ENCODE assay signal across 8 cellular contexts in the genomic region with DNA sequence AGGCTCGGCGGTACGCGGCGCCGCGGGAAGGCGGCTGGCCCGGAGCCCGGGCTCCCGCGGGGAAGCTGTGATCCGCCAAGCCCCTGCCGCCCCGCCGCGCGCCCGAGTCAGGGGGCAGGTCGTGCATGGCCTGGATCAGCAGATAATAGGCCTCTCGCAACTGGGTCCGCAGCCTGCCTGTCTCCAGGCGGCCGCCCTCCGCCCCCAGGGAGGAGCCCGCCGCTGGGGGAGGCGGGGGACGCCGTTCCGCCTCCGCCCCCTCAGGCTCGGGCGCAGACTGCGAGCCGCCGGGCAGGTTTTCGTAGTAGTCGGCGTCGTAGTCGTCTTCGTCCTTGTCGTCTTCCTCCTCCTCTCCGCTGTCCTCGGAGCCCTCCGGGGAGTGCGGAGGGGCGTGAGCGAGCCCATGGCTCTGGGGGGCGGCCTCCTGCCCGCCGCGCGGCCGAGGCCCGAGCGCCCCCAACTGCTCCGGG. TPM values are rescaled to one million over a fixed set of nuclear protein-coding genes. Genes with fewer than 3 reads are reported as not detected.
DNase-seq lines count a peak whose midpoint lies in the region; ATAC-seq and TF ChIP-seq lines count a peak whose summit lies in the region.

A gene with protein sequence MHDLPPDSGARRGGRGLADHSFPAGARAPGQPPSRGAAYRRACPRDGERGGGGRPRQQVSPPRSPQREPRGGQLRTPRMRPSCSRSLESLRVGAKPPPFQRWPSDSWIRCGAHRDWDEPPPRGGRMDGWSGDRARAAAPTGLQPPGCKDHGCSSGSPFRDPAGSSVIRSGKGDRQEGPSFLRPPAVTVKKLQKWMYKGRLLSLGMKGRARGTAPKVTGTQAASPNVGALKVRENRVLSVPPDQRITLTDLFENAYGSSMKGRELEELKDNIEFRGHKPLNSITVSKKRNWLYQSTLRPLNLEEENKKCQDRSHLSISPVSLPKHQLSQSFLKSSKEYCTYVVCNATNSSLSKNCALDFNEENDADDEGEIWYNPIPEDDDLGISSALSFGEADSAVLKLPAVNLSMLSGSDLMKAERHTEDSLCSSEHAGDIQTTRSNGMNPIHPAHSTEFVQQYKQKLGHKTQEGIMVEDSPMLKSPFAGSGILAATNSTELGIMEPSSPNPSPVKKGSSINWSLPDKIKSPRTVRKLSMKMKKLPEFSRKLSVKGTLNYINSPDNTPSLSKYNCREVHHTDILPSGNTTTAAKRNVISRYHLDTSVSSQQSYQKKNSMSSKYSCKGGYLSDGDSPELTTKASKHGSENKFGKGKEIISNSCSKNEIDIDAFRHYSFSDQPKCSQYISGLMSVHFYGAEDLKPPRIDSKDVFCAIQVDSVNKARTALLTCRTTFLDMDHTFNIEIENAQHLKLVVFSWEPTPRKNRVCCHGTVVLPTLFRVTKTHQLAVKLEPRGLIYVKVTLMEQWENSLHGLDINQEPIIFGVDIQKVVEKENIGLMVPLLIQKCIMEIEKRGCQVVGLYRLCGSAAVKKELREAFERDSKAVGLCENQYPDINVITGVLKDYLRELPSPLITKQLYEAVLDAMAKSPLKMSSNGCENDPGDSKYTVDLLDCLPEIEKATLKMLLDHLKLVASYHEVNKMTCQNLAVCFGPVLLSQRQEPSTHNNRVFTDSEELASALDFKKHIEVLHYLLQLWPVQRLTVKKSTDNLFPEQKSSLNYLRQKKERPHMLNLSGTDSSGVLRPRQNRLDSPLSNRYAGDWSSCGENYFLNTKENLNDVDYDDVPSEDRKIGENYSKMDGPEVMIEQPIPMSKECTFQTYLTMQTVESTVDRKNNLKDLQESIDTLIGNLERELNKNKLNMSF (minus strand): TSS at position 147 of the 470 bp plus-strand sequence. CDS start 20 bp downstream, at position 127.

- no peaks in the 10 kb centered on the region for H3K9me3 Mint-ChIP-seq in endodermal cell

- ATAC-seq in GM19023 (IDR thresholded peaks at IDR 0.05; ENCODE audit: unreplicated experiment) (peak; percentile 77), HG03175 (IDR thresholded peaks at IDR 0.05; ENCODE audit: unreplicated experiment) (peak; percentile 73)

- TF ChIP-seq CTCF in AG09309 (IDR thresholded peaks at IDR 0.05; ENCODE audit: control insufficient read depth, insufficient read depth, low read depth, low read length, missing control alignments) (no peak), endodermal cell (conservative IDR thresholded peaks at IDR 0.05) (no peak)

- peaks cover 8% of the 10 kb centered on the region for H3K27me3 Mint-ChIP-seq in endodermal cell (ENCODE audit: insufficient read depth)

- no peak for DNase-seq in AG09309 (ENCODE audit: low read depth)
- peak; percentile 70 for DNase-seq in NCI-H526 treated with DMSO at 0.1 percent for 48 hours (lab: John Stamatoyannopoulos, UW)
- peak; percentile 88 for DNase-seq in activated CD8-positive, alpha-beta memory T cell treated with anti-CD3 and anti-CD28 coated beads for 24 hours
- DNase-seq in endodermal cell: peak; percentile 95
- DNase-seq in stimulated activated CD8-positive, alpha-beta memory T cell treated with anti-CD3 and anti-CD28 coated beads, Interleukin-2, amount 100 ng/mL, for 1 hour (ENCODE audit: low read depth in 2 of 2): peak; percentile 53 to 62

- H3K27me3 ChIP-seq in endodermal cell (ENCODE audit: control insufficient read depth, insufficient read depth, low read length, poor library complexity, severe bottlenecking) (no peaks in the 10 kb centered on the region), mononuclear cell (ENCODE audit: insufficient read depth, low read length) (peaks cover 57% of the 10 kb centered on the region)

- H3K4me3 ChIP-seq in AG09309 (ENCODE audit: control insufficient read depth, low read depth, low read length) (peak within 1 kb of the TSS; percentile 91), endodermal cell (ENCODE audit: low read length) (peak within 1 kb of the TSS; percentile 90), mononuclear cell (ENCODE audit: low read length) (peak within 1 kb of the TSS; percentile 49)

- H3K4me1 Mint-ChIP-seq in endodermal cell: peaks cover 27% of the 10 kb centered on the region

- H3K4me3 Mint-ChIP-seq in endodermal cell: peak within 1 kb of the TSS; percentile 87

- H3K4me1 ChIP-seq in endodermal cell (ENCODE audit: control insufficient read depth, insufficient read depth, low read length): no peaks in the 10 kb centered on the region
- H3K4me1 ChIP-seq in mononuclear cell (ENCODE audit: insufficient read depth, low read length): peaks cover 19% of the 10 kb centered on the region

- peak within 1 kb of the TSS; percentile 98 for H3K9ac ChIP-seq in endodermal cell (ENCODE audit: extremely low read depth, low read length, poor library complexity, severe bottlenecking)

- no peaks in the 10 kb centered on the region for H3K36me3 ChIP-seq in endodermal cell (ENCODE audit: control insufficient read depth, insufficient read depth, low read length)

- H3K27ac Mint-ChIP-seq in endodermal cell: peak within 1 kb of the TSS; percentile 98

- WGBS in endodermal cell (ENCODE audit: insufficient coverage in 1 of 2, insufficient read length in 1 of 2), 2 experiments: 0% methylated on average over 12 to 59 of the region's 59 CpGs

- no peaks in the 10 kb centered on the region for H3K9me3 ChIP-seq in endodermal cell (ENCODE audit: control insufficient read depth, low read length)
- no peaks in the 10 kb centered on the region for H3K9me3 ChIP-seq in mononuclear cell (ENCODE audit: low read depth, low read length)

- peaks cover 2% of the 10 kb centered on the region for H3K36me3 Mint-ChIP-seq in endodermal cell (ENCODE audit: low read depth)

- H3K27ac ChIP-seq in endodermal cell (ENCODE audit: low read depth, low read length): peak within 1 kb of the TSS; percentile 92

RNA-seq across cellular contexts. Expression of the gene that starts here (rescaled TPM):
- total RNA-seq in endodermal cell: 10 to 100 TPM; 11.0 to 14.1 TPM
- polyA plus RNA-seq in endodermal cell (2013, experiment 1 of 2): 5.3 TPM
- 6.3 TPM for polyA plus RNA-seq in endodermal cell (2013, experiment 2 of 2)
- total RNA-seq in mononuclear cell: 10.7 TPM
